14 cellular contexts compared by ENCODE assay signal in the genomic region with DNA sequence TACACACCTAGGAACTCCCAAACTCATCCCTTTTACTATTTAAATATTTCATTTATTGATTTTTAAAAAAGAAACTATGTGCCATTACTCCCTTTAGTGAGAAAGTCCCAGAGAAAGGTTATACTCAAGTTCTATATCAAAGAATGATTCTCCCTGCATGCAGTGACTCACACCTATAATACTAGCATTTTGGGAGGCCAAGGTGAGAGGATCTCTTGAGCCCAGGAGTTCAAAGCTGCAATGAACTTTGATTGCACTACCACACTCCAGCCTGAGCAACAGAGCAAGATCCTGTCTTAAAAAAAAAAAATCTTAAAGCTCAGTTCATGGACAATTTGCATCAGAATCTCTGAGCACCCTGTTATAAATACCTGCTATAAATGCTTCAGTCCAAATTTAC. TPM values are rescaled to one million over a fixed set of nuclear protein-coding genes. Genes with fewer than 3 reads are reported as not detected.
DNase-seq lines count a peak whose midpoint lies in the region; ATAC-seq lines count a peak whose summit lies in the region.
"Had no signal": no experiment of that assay in that cellular context is flagged by ENCODE, and none has a peak within 500 bp of the region (broad histone marks: within the 10 kb centered on the region; RNA-seq: fewer than 3 reads in every experiment).

No MANE protein-coding gene starts in this region.

- peak; percentile 58 for ATAC-seq in activated naive CD8-positive, alpha-beta T cell treated with anti-CD3 and anti-CD28 coated beads, Interleukin-2, amount 50 U/mL, for 24 hours
- ATAC-seq in left lobe of liver: no peak

- H3K4me3 Mint-ChIP-seq in T-helper 1 cell treated with Interleukin-12 subunit alpha and Interleukin-12 subunit beta and Interleukin-4 antibody, amounts not matched to agents 30 μg/mL and 1 μg/mL, for 36 hours: no peak overlapping the region
- H3K4me3 Mint-ChIP-seq in activated naive CD8-positive, alpha-beta T cell treated with anti-CD3 and anti-CD28 coated beads, Interleukin-2, amount 50 U/mL, for 24 hours: no peak overlapping the region

- H3K4me1 Mint-ChIP-seq in T-helper 1 cell treated with Interleukin-12 subunit alpha and Interleukin-12 subunit beta and Interleukin-4 antibody, amounts not matched to agents 30 μg/mL and 1 μg/mL, for 36 hours (ENCODE audit: low read depth): peaks cover 30% of the 10 kb centered on the region
- H3K4me1 Mint-ChIP-seq in activated naive CD8-positive, alpha-beta T cell treated with anti-CD3 and anti-CD28 coated beads, Interleukin-2, amount 50 U/mL, for 24 hours: peaks cover 43% of the 10 kb centered on the region

- no peaks in the 10 kb centered on the region for H3K27me3 Mint-ChIP-seq in T-helper 1 cell treated with Interleukin-12 subunit alpha and Interleukin-12 subunit beta and Interleukin-4 antibody, amounts not matched to agents 30 μg/mL and 1 μg/mL, for 36 hours (ENCODE audit: low read depth)
- H3K27me3 Mint-ChIP-seq in activated naive CD8-positive, alpha-beta T cell treated with anti-CD3 and anti-CD28 coated beads, Interleukin-2, amount 50 U/mL, for 24 hours: no peaks in the 10 kb centered on the region

- H3K9me3 Mint-ChIP-seq in T-helper 1 cell treated with Interleukin-12 subunit alpha and Interleukin-12 subunit beta and Interleukin-4 antibody, amounts not matched to agents 30 μg/mL and 1 μg/mL, for 36 hours: peaks cover 16% of the 10 kb centered on the region
- peaks cover 9% of the 10 kb centered on the region for H3K9me3 Mint-ChIP-seq in activated naive CD8-positive, alpha-beta T cell treated with anti-CD3 and anti-CD28 coated beads, Interleukin-2, amount 50 U/mL, for 24 hours

- peak overlapping the region; percentile 74 for H3K27ac Mint-ChIP-seq in T-helper 1 cell treated with Interleukin-12 subunit alpha and Interleukin-12 subunit beta and Interleukin-4 antibody, amounts not matched to agents 30 μg/mL and 1 μg/mL, for 36 hours
- no peak overlapping the region for H3K27ac Mint-ChIP-seq in activated naive CD8-positive, alpha-beta T cell treated with anti-CD3 and anti-CD28 coated beads, Interleukin-2, amount 50 U/mL, for 24 hours

- peaks cover 12% of the 10 kb centered on the region for H3K36me3 Mint-ChIP-seq in T-helper 1 cell treated with Interleukin-12 subunit alpha and Interleukin-12 subunit beta and Interleukin-4 antibody, amounts not matched to agents 30 μg/mL and 1 μg/mL, for 36 hours (ENCODE audit: low read depth)
- H3K36me3 Mint-ChIP-seq in activated naive CD8-positive, alpha-beta T cell treated with anti-CD3 and anti-CD28 coated beads, Interleukin-2, amount 50 U/mL, for 24 hours (ENCODE audit: low read depth): peaks cover 7% of the 10 kb centered on the region

- DNase-seq in T-helper 1 cell (no peak), left lobe of liver (ENCODE audit: low spot score) (no peak), glomerular visceral epithelial cell (ENCODE audit: extremely low spot score) (no peak), anterior cingulate cortex (lab: John Stamatoyannopoulos, UW) (no peak)
- peak; percentile 18 for DNase-seq in stimulated activated CD4-positive, alpha-beta T cell treated with anti-CD3 and anti-CD28 coated beads, Interleukin-1b, Interleukin-23, amount 100 ng/mL, for 48 hours
- no peak for DNase-seq in stimulated activated CD4-positive, alpha-beta T cell treated with anti-CD3 and anti-CD28 coated beads, Interleukin-12 subunit alpha, Interleukin-12 subunit beta, amount 100 ng/mL, for 4 hours
- DNase-seq in activated naive CD8-positive, alpha-beta T cell treated with anti-CD3 and anti-CD28 coated beads, Interleukin-2, amount 50 U/mL, for 24 hours: no peak
- DNase-seq: COR-L47, GOT3, NCI-H1436, NCI-H2081, NCI-H524, SHP77 treated with DMSO at 0.1 percent for 48 hours had no signal

RNA-seq across cellular contexts. Expression of a gene that starts 9.2 kb away (rescaled TPM):
- 21.5 TPM for total RNA-seq in left lobe of liver
